8 cellular contexts compared by ENCODE assay signal in genomic region chr5:139197710-139198669, GRCh38. TPM values are rescaled to one million over a fixed set of nuclear protein-coding genes. Genes with fewer than 3 reads are reported as not detected.
DNase-seq lines count a peak whose midpoint lies in the region; ATAC-seq and TF ChIP-seq lines count a peak whose summit lies in the region.

TSS of gene SIL1 (minus strand) at chr5:139198368. CDS start at chr5:139127843, 70,525 bp downstream.

- H3K4me1 Mint-ChIP-seq in CD8-positive, alpha-beta memory T cell: peaks cover 19 to 36% (median 31%) of the 10 kb centered on the region in 3 donors

- 7 to 8% methylated on average over 61 of the region's 61 CpGs for WGBS in ectodermal cell, 2 experiments

- POLR2A ChIA-PET in CD8-positive, alpha-beta memory T cell (lab: Charles Lee): interaction anchor here (0.5 to 1.2 kb wide), 3 partner anchors 96 to 1168 kb away, joined by 3 to 5 read pairs (median 5); partner anchors contain the start of gene MATR3

- peaks cover 6% of the 10 kb centered on the region for H3K4me1 ChIP-seq in CD8-positive, alpha-beta memory T cell (ENCODE audit: insufficient read depth, low read length)
- H3K4me1 ChIP-seq in ectodermal cell (ENCODE audit: control insufficient read depth, insufficient read depth, low read length): no peaks in the 10 kb centered on the region
- peaks cover 23% of the 10 kb centered on the region for H3K4me1 ChIP-seq in lower lobe of right lung

- peak within 1 kb of the TSS; percentile 75 for H3K4me3 ChIP-seq in CD8-positive, alpha-beta memory T cell (ENCODE audit: low read length)
- H3K4me3 ChIP-seq in ectodermal cell (ENCODE audit: insufficient read depth, low read depth, low read length) (peak within 1 kb of the TSS; percentile 44), lower lobe of right lung (peak within 1 kb of the TSS; percentile 77)

- ATAC-seq in GM19468 (IDR thresholded peaks at IDR 0.05; ENCODE audit: extremely low read depth, unreplicated experiment) (peak; percentile 95), lower lobe of right lung (peak; percentile 99)

- CTCF ChIA-PET in CD8-positive, alpha-beta memory T cell (lab: Charles Lee): interaction anchor here (1.0 kb wide), 1 partner anchor 76 kb away, joined by 4 read pairs; no protein-coding TSS in a partner anchor

- H3K36me3 Mint-ChIP-seq in CD8-positive, alpha-beta memory T cell: peaks cover 0 to 6% (median 3%) of the 10 kb centered on the region in 3 donors

- H3K27ac Mint-ChIP-seq in CD8-positive, alpha-beta memory T cell: peak within 1 kb of the TSS; percentile 95 to 99 (median 96)

- peak within 1 kb of the TSS; percentile 88 for H3K27ac ChIP-seq in CD8-positive, alpha-beta memory T cell (ENCODE audit: low read depth, low read length)
- peak within 1 kb of the TSS; percentile 45 for H3K27ac ChIP-seq in ectodermal cell (ENCODE audit: insufficient read depth, low read depth, low read length, poor library complexity, severe bottlenecking)
- H3K27ac ChIP-seq in lower lobe of right lung: peak within 1 kb of the TSS; percentile 91

- peak; percentile 92 to 97 (median 93) for DNase-seq in CD8-positive, alpha-beta memory T cell
- peak; percentile 62 for DNase-seq in HS-5 (ENCODE audit: low read depth)
- peak; percentile 72 for DNase-seq in NK-92 (lab: John Stamatoyannopoulos, UW; ENCODE audit: unreplicated experiment)
- DNase-seq in activated CD8-positive, alpha-beta memory T cell treated with anti-CD3 and anti-CD28 coated beads for 1 hour (ENCODE audit: extremely low read depth in 1 of 2, low read depth in 1 of 2): peak; percentile 88 to 96
- peak; percentile 98 for DNase-seq in lower lobe of right lung
- peak; percentile 88 to 97 (median 92) for DNase-seq in stimulated activated CD4-positive, alpha-beta T cell treated with anti-CD3 and anti-CD28 coated beads, TNF-alpha, amount 100 ng/mL, for 1 hour (ENCODE audit: low read depth in 3 of 3, low spot score in 1 of 3)

- H3K9me3 ChIP-seq in CD8-positive, alpha-beta memory T cell (ENCODE audit: low read length): no peaks in the 10 kb centered on the region
- H3K9me3 ChIP-seq in ectodermal cell (ENCODE audit: control insufficient read depth, low read length): no peaks in the 10 kb centered on the region
- no peaks in the 10 kb centered on the region for H3K9me3 ChIP-seq in lower lobe of right lung

- no peaks in the 10 kb centered on the region for H3K36me3 ChIP-seq in CD8-positive, alpha-beta memory T cell (ENCODE audit: insufficient read depth, low read length)
- H3K36me3 ChIP-seq in ectodermal cell (ENCODE audit: control insufficient read depth, insufficient read depth, low read length): no peaks in the 10 kb centered on the region
- no peaks in the 10 kb centered on the region for H3K36me3 ChIP-seq in lower lobe of right lung

- peak within 1 kb of the TSS; percentile 84 to 91 (median 89) for H3K4me3 Mint-ChIP-seq in CD8-positive, alpha-beta memory T cell

- intact Hi-C loops in lower lobe of right lung (cut with DNase I): no loop called here

- TF ChIP-seq CTCF in lower lobe of right lung (IDR thresholded peaks at IDR 0.05): no peak

- H3K27me3 Mint-ChIP-seq in CD8-positive, alpha-beta memory T cell: no peaks in the 10 kb centered on the region

- no peaks in the 10 kb centered on the region for H3K9me3 Mint-ChIP-seq in CD8-positive, alpha-beta memory T cell

- no peaks in the 10 kb centered on the region for H3K27me3 ChIP-seq in CD8-positive, alpha-beta memory T cell (ENCODE audit: insufficient read depth, low read length, poor library complexity, severe bottlenecking)
- no peaks in the 10 kb centered on the region for H3K27me3 ChIP-seq in ectodermal cell (ENCODE audit: control insufficient read depth, insufficient read depth, low read length, poor library complexity, severe bottlenecking)
- no peaks in the 10 kb centered on the region for H3K27me3 ChIP-seq in lower lobe of right lung (ENCODE audit: low read depth)

RNA-seq across cellular contexts. Expression of gene SIL1, which starts in this region (rescaled TPM):
- total RNA-seq in CD8-positive, alpha-beta memory T cell: 10 to 100 TPM; 26.6 to 27.5 TPM
- polyA plus RNA-seq in CD8-positive, alpha-beta memory T cell: 15.0 TPM
- 12.5 TPM for polyA plus RNA-seq in ectodermal cell (2013, experiment 1 of 4)
- 10.3 TPM for polyA plus RNA-seq in ectodermal cell (2013, experiment 2 of 4)
- polyA plus RNA-seq in ectodermal cell (2013, experiment 3 of 4): 10.2 TPM
- polyA plus RNA-seq in ectodermal cell (2013, experiment 4 of 4): 11.1 TPM
- 40.6 TPM for total RNA-seq in lower lobe of right lung

Comparison
In these comparisons a context has a peak if more than half of its experiments do, and no peak if none do; other contexts are left out.
1. Peak in every context shown above with its lines: DNase-seq, ATAC-seq, H3K4me3 ChIP-seq and H3K27ac ChIP-seq.